8 cellular contexts compared by ENCODE assay signal in the genomic region with DNA sequence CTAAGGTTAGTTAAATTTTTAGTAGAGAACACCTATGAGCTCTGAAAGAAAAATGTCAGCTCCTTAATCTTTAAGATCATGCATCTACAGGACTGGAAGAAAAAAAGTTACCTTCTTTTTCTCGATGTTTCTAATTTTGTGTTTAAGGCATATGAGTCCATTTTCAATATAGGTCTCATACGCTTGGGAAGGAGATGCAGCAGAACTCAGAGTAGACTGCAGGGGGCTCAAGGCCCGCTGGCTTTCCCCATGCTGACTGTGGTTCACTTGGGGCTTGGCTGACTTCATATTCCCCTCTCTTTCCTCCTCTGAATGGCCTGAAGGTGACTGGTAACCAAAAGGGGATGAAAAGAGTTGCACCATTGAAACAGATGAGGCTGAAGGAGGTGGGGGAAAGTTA. TPM values are rescaled to one million over a fixed set of nuclear protein-coding genes. Genes with fewer than 3 reads are reported as not detected.
DNase-seq lines count a peak whose midpoint lies in the region; ATAC-seq and TF ChIP-seq lines count a peak whose summit lies in the region.

No MANE protein-coding gene starts in this region.

- peaks cover 14% of the 10 kb centered on the region for H3K36me3 Mint-ChIP-seq in CD4-positive, CD25-positive, alpha-beta regulatory T cell
- H3K36me3 Mint-ChIP-seq in GM23338 (ENCODE audit: low read depth) = peaks cover under 1% of the 10 kb centered on the region; the same call in 1 of the 3 replicates
- no peaks in the 10 kb centered on the region for H3K36me3 Mint-ChIP-seq in stimulated activated effector memory CD8-positive, alpha-beta T cell treated with anti-CD3 and anti-CD28 coated beads, Interleukin-12 subunit alpha, Interleukin-12 subunit beta, amount 100 ng/mL, for 72 hours

- no peak overlapping the region for H3K4me3 ChIP-seq in CD4-positive, CD25-positive, alpha-beta regulatory T cell (ENCODE audit: low read depth, low read length)
- peak overlapping the region; percentile 78 for H3K4me3 ChIP-seq in GM23338
- H3K4me3 ChIP-seq in epithelial cell of proximal tubule (ENCODE audit: low read depth, low read length) = peak overlapping the region; percentile 65
- H3K4me3 ChIP-seq in prostate gland = no peak overlapping the region
- H3K4me3 ChIP-seq in lower leg skin (ENCODE audit: low read depth, poor library complexity, severe bottlenecking) = no peak overlapping the region
- no peak overlapping the region for H3K4me3 ChIP-seq in upper lobe of left lung

- H3F3A ChIP-seq in GM23338 (replicated peaks; ENCODE audit: low read depth) = peaks cover 3% of the 10 kb centered on the region; the same call in 1 of the 2 replicates

- TF ChIP-seq POLR2A in prostate gland (IDR thresholded peaks at IDR 0.05) (no peak), lower leg skin (IDR thresholded peaks at IDR 0.05) (no peak), upper lobe of left lung (IDR thresholded peaks at IDR 0.05) (no peak)

- no peak for TF ChIP-seq EP300 in upper lobe of left lung (IDR thresholded peaks at IDR 0.05)

- peaks cover 21% of the 10 kb centered on the region for H4K20me1 ChIP-seq in GM23338 (replicated peaks; ENCODE audit: insufficient read depth)

- TF ChIP-seq CTCF in GM23338 (conservative IDR thresholded peaks at IDR 0.05; ENCODE audit: low read depth in 2 of 2) (peak; percentile 47 to 51), epithelial cell of proximal tubule (conservative IDR thresholded peaks at IDR 0.05; ENCODE audit: low read depth, low read length) (peak; percentile 30), prostate gland (IDR thresholded peaks at IDR 0.05) (no peak), lower leg skin (IDR thresholded peaks at IDR 0.05) (no peak), upper lobe of left lung (IDR thresholded peaks at IDR 0.05) (peak in 1 of 6 experiments; percentile 10)

- peak in 2 of 3 donors; percentile 4 to 14 for DNase-seq in CD4-positive, CD25-positive, alpha-beta regulatory T cell
- DNase-seq in GM23338 (ENCODE audit: low spot score) (peak; percentile 68), SK-N-DZ (ENCODE audit: low spot score) (peak; percentile 77), epithelial cell of proximal tubule (ENCODE audit: low read depth) (no peak), prostate gland (ENCODE audit: low spot score) (no peak), lower leg skin (ENCODE audit: low spot score in 2 of 2) (no peak), upper lobe of left lung (no peak)
- no peak for DNase-seq in stimulated activated effector memory CD8-positive, alpha-beta T cell treated with anti-CD3 and anti-CD28 coated beads, Interleukin-12 subunit alpha, Interleukin-12 subunit beta, amount 100 ng/mL, for 72 hours (ENCODE audit: low spot score in 2 of 2)

- peak overlapping the region in 1 of 3 donors; percentile 79 for H3K27ac Mint-ChIP-seq in CD4-positive, CD25-positive, alpha-beta regulatory T cell
- H3K27ac Mint-ChIP-seq in GM23338 = peak overlapping the region; percentile 40; the same call in 1 of the 2 replicates
- peak overlapping the region; percentile 44 for H3K27ac Mint-ChIP-seq in stimulated activated effector memory CD8-positive, alpha-beta T cell treated with anti-CD3 and anti-CD28 coated beads, Interleukin-12 subunit alpha, Interleukin-12 subunit beta, amount 100 ng/mL, for 72 hours

- WGBS in prostate gland = 71% methylated on average over 3 of the region's 3 CpGs
- WGBS in lower leg skin, 2 donors = 72 to 73% methylated on average over 3 of the region's 3 CpGs
- WGBS in upper lobe of left lung, 2 donors = 83 to 86% methylated on average over 3 of the region's 3 CpGs

- ATAC-seq in CD4-positive, CD25-positive, alpha-beta regulatory T cell (ENCODE audit: low read depth in 2 of 2) = no peak
- ATAC-seq in GM23338 (peak; percentile 28), upper lobe of left lung (ENCODE audit: low FRiP score in 2 of 2) (no peak)
- no peak for ATAC-seq in stimulated activated effector memory CD8-positive, alpha-beta T cell treated with anti-CD3 and anti-CD28 coated beads, Interleukin-12 subunit alpha, Interleukin-12 subunit beta, amount 100 ng/mL, for 72 hours

- H3K36me3 ChIP-seq in CD4-positive, CD25-positive, alpha-beta regulatory T cell (ENCODE audit: control insufficient read depth, insufficient read depth, low read length) = peaks cover 4% of the 10 kb centered on the region
- no peaks in the 10 kb centered on the region for H3K36me3 ChIP-seq in GM23338 (ENCODE audit: insufficient read depth)
- no peaks in the 10 kb centered on the region for H3K36me3 ChIP-seq in prostate gland
- no peaks in the 10 kb centered on the region for H3K36me3 ChIP-seq in upper lobe of left lung

- H3K4me3 Mint-ChIP-seq in CD4-positive, CD25-positive, alpha-beta regulatory T cell = peak overlapping the region; percentile 93 to 98 (median 96)
- peak overlapping the region; percentile 96 for H3K4me3 Mint-ChIP-seq in GM23338
- H3K4me3 Mint-ChIP-seq in stimulated activated effector memory CD8-positive, alpha-beta T cell treated with anti-CD3 and anti-CD28 coated beads, Interleukin-12 subunit alpha, Interleukin-12 subunit beta, amount 100 ng/mL, for 72 hours = peak overlapping the region; percentile 83

- H3K4me1 ChIP-seq in CD4-positive, CD25-positive, alpha-beta regulatory T cell (ENCODE audit: control insufficient read depth, insufficient read depth, low read length, poor library complexity, severe bottlenecking) = peaks cover 20% of the 10 kb centered on the region
- peaks cover 37% of the 10 kb centered on the region for H3K4me1 ChIP-seq in GM23338 (ENCODE audit: insufficient read depth)
- peaks cover 5% of the 10 kb centered on the region for H3K4me1 ChIP-seq in prostate gland (replicated peaks)
- peaks cover 8 to 16% (median 11%) of the 10 kb centered on the region in 4 donors for H3K4me1 ChIP-seq in upper lobe of left lung

- H3K27me3 ChIP-seq in CD4-positive, CD25-positive, alpha-beta regulatory T cell (ENCODE audit: control insufficient read depth, insufficient read depth, low read length) = no peaks in the 10 kb centered on the region
- H3K27me3 ChIP-seq in GM23338 (ENCODE audit: insufficient read depth) = no peaks in the 10 kb centered on the region
- H3K27me3 ChIP-seq in prostate gland (replicated peaks; ENCODE audit: insufficient read depth) = no peaks in the 10 kb centered on the region
- H3K27me3 ChIP-seq in upper lobe of left lung = no peaks in the 10 kb centered on the region

- H3K27ac ChIP-seq in CD4-positive, CD25-positive, alpha-beta regulatory T cell (ENCODE audit: insufficient read depth, low read length, poor library complexity, severe bottlenecking) = no peak overlapping the region
- H3K27ac ChIP-seq in GM23338 (ENCODE audit: low read depth) (no peak overlapping the region), prostate gland (no peak overlapping the region), upper lobe of left lung (no peak overlapping the region)

- H3K9me2 ChIP-seq in GM23338 (ENCODE audit: insufficient read depth) = no peaks in the 10 kb centered on the region

- H3K4me2 ChIP-seq in GM23338 = peak overlapping the region; percentile 93

- H3K9me3 Mint-ChIP-seq in CD4-positive, CD25-positive, alpha-beta regulatory T cell = no peaks in the 10 kb centered on the region
- no peaks in the 10 kb centered on the region for H3K9me3 Mint-ChIP-seq in GM23338
- H3K9me3 Mint-ChIP-seq in stimulated activated effector memory CD8-positive, alpha-beta T cell treated with anti-CD3 and anti-CD28 coated beads, Interleukin-12 subunit alpha, Interleukin-12 subunit beta, amount 100 ng/mL, for 72 hours = no peaks in the 10 kb centered on the region

- intact Hi-C loops in prostate gland (cut with DNase I) = loop anchor here (5.0 kb wide), 1 partner anchor 56 kb away; a partner anchor contains a TSS
- intact Hi-C loops in lower leg skin (cut with DNase I; ENCODE audit: low total_unique reads) = loop anchor here (10.0 kb wide), 1 partner anchor 58 kb away; a partner anchor contains a TSS

- no peaks in the 10 kb centered on the region for H3K9me3 ChIP-seq in CD4-positive, CD25-positive, alpha-beta regulatory T cell (ENCODE audit: control insufficient read depth in 2 of 2, low read length in 2 of 2)
- H3K9me3 ChIP-seq in prostate gland (no peaks in the 10 kb centered on the region), upper lobe of left lung (no peaks in the 10 kb centered on the region)

- peaks cover 23 to 65% (median 47%) of the 10 kb centered on the region in 4 donors for H3K4me1 Mint-ChIP-seq in CD4-positive, CD25-positive, alpha-beta regulatory T cell
- peaks cover 37% of the 10 kb centered on the region for H3K4me1 Mint-ChIP-seq in GM23338
- peaks cover 40% of the 10 kb centered on the region for H3K4me1 Mint-ChIP-seq in stimulated activated effector memory CD8-positive, alpha-beta T cell treated with anti-CD3 and anti-CD28 coated beads, Interleukin-12 subunit alpha, Interleukin-12 subunit beta, amount 100 ng/mL, for 72 hours

- no peak overlapping the region for H2AFZ ChIP-seq in GM23338

- no peaks in the 10 kb centered on the region for H3K27me3 Mint-ChIP-seq in CD4-positive, CD25-positive, alpha-beta regulatory T cell
- H3K27me3 Mint-ChIP-seq in GM23338 (ENCODE audit: insufficient read depth, low read depth, poor library complexity) = peaks cover 4% of the 10 kb centered on the region

- peaks cover 59% of the 10 kb centered on the region for H3K79me2 ChIP-seq in GM23338 (replicated peaks; ENCODE audit: insufficient read depth)

TF ChIP-seq in GM23338, 12 proteins besides CTCF, POLR2A, EP300 and RAD21:
- TF ChIP-seq NANOG (IDR thresholded peaks at IDR 0.05; ENCODE audit: borderline replicate concordance) = no peak

RNA-seq across cellular contexts. Expression of a gene that starts 1.5 kb away (rescaled TPM):
- 29.9 TPM for total RNA-seq in CD4-positive, CD25-positive, alpha-beta regulatory T cell
- polyA plus RNA-seq in CD4-positive, CD25-positive, alpha-beta regulatory T cell = 10 to 100 TPM in 1 of 4 donors, 1 to 10 TPM in 3; 5.6 to 11.6 (median 8.1) TPM
- total RNA-seq in GM23338 (2014; rRNA removed; shearing (Covaris generic)) = 36.7 and 41.3 TPM in 2 replicates
- 28.4 and 36.5 TPM in 2 replicates for polyA plus RNA-seq in GM23338 (2016; fragmentation: Nextera tagmentation; extraction: Ambion mirVana)
- polyA plus RNA-seq in SK-N-DZ (2014; cell fraction: cytosol; rRNA removed) = 31.6 and 36.4 TPM in 2 replicates
- 224 and 309 TPM in 2 replicates for polyA plus RNA-seq in SK-N-DZ (2014; cell fraction: nucleus; rRNA removed)
- total RNA-seq in epithelial cell of proximal tubule = 19.8 and 22.7 TPM in 2 replicates
- total RNA-seq in prostate gland = 10 to 100 TPM; 20.4 to 40.0 TPM
- total RNA-seq in lower leg skin = 10 to 100 TPM; 12.1 to 29.0 (median 16.2) TPM
- 100 to 1,000 TPM in 1 of 6 donors, 10 to 100 TPM in 5; 14.3 to 116 (median 31.1) TPM for total RNA-seq in upper lobe of left lung

RNA-seq across cellular contexts. Expression of a gene that starts 57.6 kb away (rescaled TPM):
- 30.4 TPM for total RNA-seq in CD4-positive, CD25-positive, alpha-beta regulatory T cell
- 10 to 100 TPM; 13.8 to 19.0 (median 17.1) TPM for polyA plus RNA-seq in CD4-positive, CD25-positive, alpha-beta regulatory T cell
- total RNA-seq in GM23338 (2014; rRNA removed; shearing (Covaris generic)) = 53.6 and 58.2 TPM in 2 replicates
- polyA plus RNA-seq in GM23338 (2016; fragmentation: Nextera tagmentation; extraction: Ambion mirVana) = 11.2 and 13.4 TPM in 2 replicates
- 28.8 and 29.4 TPM in 2 replicates for polyA plus RNA-seq in SK-N-DZ (2014; cell fraction: cytosol; rRNA removed)
- 32.7 and 38.5 TPM in 2 replicates for polyA plus RNA-seq in SK-N-DZ (2014; cell fraction: nucleus; rRNA removed)
- total RNA-seq in epithelial cell of proximal tubule (12.5 and 15.0 TPM in 2 replicates), prostate gland (10 to 100 TPM; 31.9 to 40.3 TPM), lower leg skin (10 to 100 TPM; 17.0 to 29.2 (median 21.3) TPM), upper lobe of left lung (10 to 100 TPM; 20.4 to 68.1 (median 48.0) TPM)

Comparison
In these comparisons a context has a peak if more than half of its experiments do, and no peak if none do; other contexts are left out.
1. DNase-seq: peak in CD4-positive, CD25-positive, alpha-beta regulatory T cell (2 of 3), GM23338 (single experiment) and SK-N-DZ (single experiment); none in epithelial cell of proximal tubule (single experiment), stimulated activated effector memory CD8-positive, alpha-beta T cell treated with anti-CD3 and anti-CD28 coated beads, Interleukin-12 subunit alpha, Interleukin-12 subunit beta, amount 100 ng/mL, for 72 hours (0 of 2), prostate gland (single experiment), lower leg skin (0 of 2) and upper lobe of left lung (0 of 2).
2. H3K4me3 ChIP-seq: peak in GM23338 (single experiment) and epithelial cell of proximal tubule (single experiment); none in CD4-positive, CD25-positive, alpha-beta regulatory T cell (single experiment), prostate gland (0 of 2), lower leg skin (single experiment) and upper lobe of left lung (0 of 4).
3. CTCF ChIP-seq: peak in GM23338 (2 of 2) and epithelial cell of proximal tubule (single experiment); none in prostate gland (0 of 4) and lower leg skin (0 of 3).
4. Peak in every context shown above with its lines, with median percentiles within 50 percentile points of each other: H3K4me3 Mint-ChIP-seq.